Comparison of ENCODE assay signal across 9 cellular contexts in genomic region chrX:13167444-13168207, GRCh38.
DNase-seq lines count a peak whose midpoint lies in the region; ATAC-seq and TF ChIP-seq lines count a peak whose summit lies in the region.
"Had no signal": no experiment of that assay in that cellular context is flagged by ENCODE, and none has a peak within 500 bp of the region (broad histone marks: within the 10 kb centered on the region; RNA-seq: fewer than 3 reads in every experiment).

No MANE protein-coding gene starts in this region.

- H3K4me3 ChIP-seq in liver (ENCODE audit: low read depth in 1 of 3, low read length in 3 of 3) = no peak overlapping the region
- no peak overlapping the region for H3K4me3 ChIP-seq in transverse colon
- H3K4me3 ChIP-seq: ovary had no signal

- no peaks in the 10 kb centered on the region for H3K9me3 ChIP-seq in liver (ENCODE audit: control insufficient read depth in 4 of 4, low read length in 3 of 4)
- no peaks in the 10 kb centered on the region for H3K9me3 ChIP-seq in transverse colon
- H3K9me3 ChIP-seq: ovary had no signal

- no peak for TF ChIP-seq EP300 in transverse colon (IDR thresholded peaks at IDR 0.05; ENCODE audit: low read depth)

- no peaks in the 10 kb centered on the region for H3K27me3 ChIP-seq in liver (ENCODE audit: control insufficient read depth in 4 of 4, insufficient read depth in 4 of 4, low read length in 3 of 4)
- no peaks in the 10 kb centered on the region for H3K27me3 ChIP-seq in transverse colon
- H3K27me3 ChIP-seq: ovary had no signal

- in situ Hi-C loops in transverse colon (cut with MboI; ENCODE audit: low pct_ligation_motif_present in 1 of 4, low pct_unique_long_range_greater_than_20kb in 1 of 4, low sequenced_read_pairs in 3 of 4) = no loop called here

- no peak overlapping the region for H3K9ac ChIP-seq in liver (ENCODE audit: low read depth in 1 of 2, low read length in 2 of 2)

- intact Hi-C loops in activated naive CD4-positive, alpha-beta T cell treated with anti-CD3 and anti-CD28 coated beads for 36 hours (cut with micrococcal nuclease) = loop anchor here (1.0 to 10.0 kb wide), 7 partner anchors 43 to 857 kb away; partner anchors contain the start of gene GEMIN8
- intact Hi-C loops in activated T-helper 2 cell treated with anti-CD3 and anti-CD28 coated beads, Interferon-gamma antibody, Interleukin-2, Interleukin-4, amounts not matched to agents 10 μg/mL and 5 μg/mL and 100 μg/mL, durations not matched to agents 14 hours and 24 hours and 36 hours (cut with micrococcal nuclease) = loop anchor here (5.0 kb wide), 4 partner anchors 45 to 215 kb away; no protein-coding TSS in a partner anchor
- intact Hi-C loops in transverse colon (cut with DNase I; ENCODE audit: low total_unique reads) = no loop called here

- H3K4me3 Mint-ChIP-seq in activated naive CD4-positive, alpha-beta T cell treated with anti-CD3 and anti-CD28 coated beads for 36 hours = peak overlapping the region; percentile 45
- H3K4me3 Mint-ChIP-seq in activated T-helper 2 cell treated with anti-CD3 and anti-CD28 coated beads, Interferon-gamma antibody, Interleukin-2, Interleukin-4, amounts not matched to agents 10 μg/mL and 5 μg/mL and 100 μg/mL, durations not matched to agents 14 hours and 24 hours and 36 hours (ENCODE audit: low read depth) = peak overlapping the region; percentile 17

- ATAC-seq in HG03439 (IDR thresholded peaks at IDR 0.05; ENCODE audit: unreplicated experiment) (no peak), GM18867 (IDR thresholded peaks at IDR 0.05; ENCODE audit: unreplicated experiment) (no peak), HG03565 (IDR thresholded peaks at IDR 0.05; ENCODE audit: unreplicated experiment) (no peak)

- H3K36me3 Mint-ChIP-seq in activated naive CD4-positive, alpha-beta T cell treated with anti-CD3 and anti-CD28 coated beads for 36 hours (ENCODE audit: low read depth) = no peaks in the 10 kb centered on the region
- H3K36me3 Mint-ChIP-seq in activated T-helper 2 cell treated with anti-CD3 and anti-CD28 coated beads, Interferon-gamma antibody, Interleukin-2, Interleukin-4, amounts not matched to agents 10 μg/mL and 5 μg/mL and 100 μg/mL, durations not matched to agents 14 hours and 24 hours and 36 hours (ENCODE audit: low read depth) = peaks cover 10% of the 10 kb centered on the region

- H3K4me1 ChIP-seq in liver (ENCODE audit: control insufficient read depth in 4 of 4, insufficient read depth in 4 of 4, low read length in 3 of 4) = peaks cover 0 to 9% (median 7%) of the 10 kb centered on the region in 4 donors
- peaks cover 0 to 4% (median 0%) of the 10 kb centered on the region in 4 donors for H3K4me1 ChIP-seq in transverse colon

- H3K27ac ChIP-seq in liver (ENCODE audit: low read depth in 1 of 2, low read length in 2 of 2) (peak overlapping the region in 1 of 2 donors; percentile 12), transverse colon (peak overlapping the region in 3 of 4 donors; percentile 26 to 47 (median 43))

- 67% methylated on average over 9 of the region's 9 CpGs for WGBS in liver
- 58 to 64% methylated on average over 2 to 9 of the region's 9 CpGs for WGBS in transverse colon (ENCODE audit: low coverage in 1 of 2), 2 donors

- H3K27ac Mint-ChIP-seq in activated naive CD4-positive, alpha-beta T cell treated with anti-CD3 and anti-CD28 coated beads for 36 hours = peak overlapping the region; percentile 82
- H3K27ac Mint-ChIP-seq in activated T-helper 2 cell treated with anti-CD3 and anti-CD28 coated beads, Interferon-gamma antibody, Interleukin-2, Interleukin-4, amounts not matched to agents 10 μg/mL and 5 μg/mL and 100 μg/mL, durations not matched to agents 14 hours and 24 hours and 36 hours = peak overlapping the region; percentile 86

- H3K4me1 Mint-ChIP-seq in activated naive CD4-positive, alpha-beta T cell treated with anti-CD3 and anti-CD28 coated beads for 36 hours (ENCODE audit: low read depth) = peaks cover 18% of the 10 kb centered on the region
- H3K4me1 Mint-ChIP-seq in activated T-helper 2 cell treated with anti-CD3 and anti-CD28 coated beads, Interferon-gamma antibody, Interleukin-2, Interleukin-4, amounts not matched to agents 10 μg/mL and 5 μg/mL and 100 μg/mL, durations not matched to agents 14 hours and 24 hours and 36 hours (ENCODE audit: low read depth) = peaks cover 22% of the 10 kb centered on the region

- TF ChIP-seq RAD21 in liver (IDR thresholded peaks at IDR 0.05) = no peak

- peak; percentile 37 for DNase-seq in activated naive CD4-positive, alpha-beta T cell treated with anti-CD3 and anti-CD28 coated beads for 36 hours
- no peak for DNase-seq in activated naive CD4-positive, alpha-beta T cell treated with Interleukin-2 at 50 U/mL for 16 hours
- DNase-seq in activated T-helper 2 cell treated with anti-CD3 and anti-CD28 coated beads, Interferon-gamma antibody, Interleukin-2, Interleukin-4, amounts not matched to agents 10 μg/mL and 5 μg/mL and 100 μg/mL, durations not matched to agents 14 hours and 24 hours and 36 hours (ENCODE audit: low spot score) = no peak
- no peak for DNase-seq in transverse colon

- no peaks in the 10 kb centered on the region for H3K36me3 ChIP-seq in liver (ENCODE audit: control insufficient read depth in 4 of 4, insufficient read depth in 3 of 4, low read depth in 1 of 4, low read length in 3 of 4)
- no peaks in the 10 kb centered on the region for H3K36me3 ChIP-seq in transverse colon
- H3K36me3 ChIP-seq: ovary had no signal

- CTCF ChIA-PET in activated naive CD4-positive, alpha-beta T cell treated with anti-CD3 and anti-CD28 coated beads for 36 hours (lab: Charles Lee) = interaction anchor here (0.6 to 0.7 kb wide), 2 partner anchors 220 kb away, joined by 3 read pairs; no protein-coding TSS in a partner anchor

- no peak for TF ChIP-seq POLR2A in transverse colon (IDR thresholded peaks at IDR 0.05)

- H3K27me3 Mint-ChIP-seq in activated naive CD4-positive, alpha-beta T cell treated with anti-CD3 and anti-CD28 coated beads for 36 hours (ENCODE audit: low read depth) = no peaks in the 10 kb centered on the region
- no peaks in the 10 kb centered on the region for H3K27me3 Mint-ChIP-seq in activated T-helper 2 cell treated with anti-CD3 and anti-CD28 coated beads, Interferon-gamma antibody, Interleukin-2, Interleukin-4, amounts not matched to agents 10 μg/mL and 5 μg/mL and 100 μg/mL, durations not matched to agents 14 hours and 24 hours and 36 hours (ENCODE audit: low read depth)

- no peaks in the 10 kb centered on the region for H3K9me3 Mint-ChIP-seq in activated naive CD4-positive, alpha-beta T cell treated with anti-CD3 and anti-CD28 coated beads for 36 hours
- H3K9me3 Mint-ChIP-seq in activated T-helper 2 cell treated with anti-CD3 and anti-CD28 coated beads, Interferon-gamma antibody, Interleukin-2, Interleukin-4, amounts not matched to agents 10 μg/mL and 5 μg/mL and 100 μg/mL, durations not matched to agents 14 hours and 24 hours and 36 hours = peaks cover 23% of the 10 kb centered on the region

- TF ChIP-seq CTCF in liver (IDR thresholded peaks at IDR 0.05; ENCODE audit: low read depth, low read length, missing input control) (no peak), transverse colon (IDR thresholded peaks at IDR 0.05) (no peak)

TF ChIP-seq in liver, 16 proteins besides CTCF, POLR2A, EP300 and RAD21 (continues in another document):
- no peak for TF ChIP-seq MAX (IDR thresholded peaks at IDR 0.05)
- peak; percentile 54 for TF ChIP-seq NR2F2 (IDR thresholded peaks at IDR 0.05)
- peak; percentile 8 to 24 for TF ChIP-seq RXRA (IDR thresholded peaks at IDR 0.05)
- TF ChIP-seq YY1 (IDR thresholded peaks at IDR 0.05) = no peak
- TF ChIP-seq ZBTB33 (IDR thresholded peaks at IDR 0.05) = no peak
- TF ChIP-seq TAF1 (conservative IDR thresholded peaks at IDR 0.05) = no peak
- peak; percentile 7 for TF ChIP-seq SP1 (IDR thresholded peaks at IDR 0.05)
- no peak for TF ChIP-seq JUND (IDR thresholded peaks at IDR 0.05)
- no peak for TF ChIP-seq ATF3 (IDR thresholded peaks at IDR 0.05)
- no peak for TF ChIP-seq HNF4G (IDR thresholded peaks at IDR 0.05)
- TF ChIP-seq GABPA (IDR thresholded peaks at IDR 0.05 in 1 of 2, conservative IDR thresholded peaks at IDR 0.05 in 1 of 2) = no peak
- no peak for TF ChIP-seq FOXA1 (IDR thresholded peaks at IDR 0.05)
